ENCODE assay signal across 8 cellular contexts in genomic region chr1:27726173-27726793, GRCh38. TPM values are rescaled to one million over a fixed set of nuclear protein-coding genes. Genes with fewer than 3 reads are reported as not detected.
DNase-seq lines count a peak whose midpoint lies in the region; ATAC-seq, FAIRE-seq and TF ChIP-seq lines count a peak whose summit lies in the region.

No MANE protein-coding gene starts in this region.

- H3K36me3 Mint-ChIP-seq in Calu3 (ENCODE audit: insufficient read depth, unreplicated experiment), result peaks cover 18% of the 10 kb centered on the region
- peaks cover 6 to 11% (median 7%) of the 10 kb centered on the region in 3 donors for H3K36me3 Mint-ChIP-seq in immature natural killer cell

- FAIRE-seq in bronchial epithelial cell (lab: Jason Lieb, UNC), result no peak

- peaks cover 12 to 45% (median 21%) of the 10 kb centered on the region in 6 donors for H3K4me1 ChIP-seq in spleen

- no peak for TF ChIP-seq CTCF in Calu3 (IDR thresholded peaks at IDR 0.05; ENCODE audit: unreplicated experiment)
- no peak for TF ChIP-seq CTCF in bronchial epithelial cell (IDR thresholded peaks at IDR 0.05; ENCODE audit: insufficient read depth, low read length, severe bottlenecking)
- TF ChIP-seq CTCF in spleen (IDR thresholded peaks at IDR 0.05 in 8 of 11, conservative IDR thresholded peaks at IDR 0.05 in 3 of 11), result peak in 1 of 11 experiments; percentile 11

- CTCF ChIA-PET in Calu3 (lab: Charles Lee), result interaction anchor here (0.7 to 1.6 kb wide), 7 partner anchors 11 to 290 kb away, joined by 3 to 15 read pairs (median 6); partner anchors contain the start of genes IFI6, PPP1R8 and STX12

- H3K4me1 Mint-ChIP-seq in Calu3 (ENCODE audit: low read depth, unreplicated experiment) (no peaks in the 10 kb centered on the region), immature natural killer cell (peaks cover 8 to 32% of the 10 kb centered on the region in 2 donors)

- H3K4me3 Mint-ChIP-seq in Calu3 (ENCODE audit: low read depth, unreplicated experiment) (peak overlapping the region; percentile 68), immature natural killer cell (peak overlapping the region; percentile 81 to 94 (median 90))

- H3K27me3 ChIP-seq in bronchial epithelial cell (ENCODE audit: control insufficient read depth, insufficient read depth, low read length), result no peaks in the 10 kb centered on the region
- no peaks in the 10 kb centered on the region for H3K27me3 ChIP-seq in spleen (replicated peaks in 1 of 7)

- H3K27ac Mint-ChIP-seq in Calu3 (ENCODE audit: unreplicated experiment), result no peak overlapping the region
- H3K27ac Mint-ChIP-seq in immature natural killer cell, result peak overlapping the region; percentile 85 to 89 (median 86)

- H3K27ac ChIP-seq in spleen, result peak overlapping the region; percentile 84 to 95 (median 94)

- H3K36me3 ChIP-seq in bronchial epithelial cell (ENCODE audit: control insufficient read depth, insufficient read depth, low read length) (no peaks in the 10 kb centered on the region), spleen (peaks cover 0 to 38% (median 8%) of the 10 kb centered on the region in 6 donors)

- DNase-seq in Calu3 (peak; percentile 43), T-helper 1 cell (peak in 4 of 5 donors; percentile 10 to 44 (median 26)), bronchial epithelial cell (ENCODE audit: low read depth) (peak; percentile 12), immature natural killer cell (no peak), spleen (no peak), NCI-H1694 (lab: John Stamatoyannopoulos, UW) (no peak)

- H3K27me3 Mint-ChIP-seq in Calu3 (ENCODE audit: unreplicated experiment) (no peaks in the 10 kb centered on the region), immature natural killer cell (ENCODE audit: low read depth in 3 of 3) (peaks cover 4 to 7% (median 6%) of the 10 kb centered on the region in 3 donors)

- no TSS peak for BruUV-seq in Calu3 (replicated peaks; lab: Mats Ljungman, UMichigan)

- TF ChIP-seq POLR2A in spleen (IDR thresholded peaks at IDR 0.05), result no peak

- no peaks in the 10 kb centered on the region for H3K9me3 ChIP-seq in spleen

- H3K4me3 ChIP-seq in bronchial epithelial cell (ENCODE audit: low read depth, low read length), result peak overlapping the region; percentile 81
- H3K4me3 ChIP-seq in spleen, result peak overlapping the region; percentile 89 to 98 (median 94)

- WGBS in spleen, 5 donors, result 0 to 1% (median 0%) methylated on average over 23 to 46 of the region's 46 CpGs

- H3K9me3 Mint-ChIP-seq in Calu3 (ENCODE audit: low read depth, unreplicated experiment) (no peaks in the 10 kb centered on the region), immature natural killer cell (no peaks in the 10 kb centered on the region)

- ATAC-seq in GM19467 (IDR thresholded peaks at IDR 0.05; ENCODE audit: unreplicated experiment) (peak; percentile 23), HG03571 (IDR thresholded peaks at IDR 0.05; ENCODE audit: unreplicated experiment) (peak; percentile 18)

- intact Hi-C loops in Calu3 (cut with micrococcal nuclease; ENCODE audit: unreplicated experiment), result loop anchor here (5.0 kb wide), 1 partner anchor 54 kb away; the partner anchor contains the start of gene IFI6
- intact Hi-C loops in spleen (cut with DNase I; ENCODE audit: low total_unique reads), result loop anchor here (5.0 kb wide), 1 partner anchor 54 kb away; the partner anchor contains the start of gene IFI6

RNA-seq across cellular contexts. Expression of gene FAM76A, which starts 0.5 kb away (rescaled TPM):
- 10.7 and 11.5 TPM in 2 replicates for total RNA-seq in Calu3 (2022)
- 12.6 and 14.7 TPM in 2 replicates for total RNA-seq in bronchial epithelial cell
- 1 to 10 TPM; 2.2 to 8.1 (median 7.5) TPM for polyA plus RNA-seq in immature natural killer cell
- total RNA-seq in spleen, result 10 to 100 TPM; 10.1 to 18.2 (median 15.5) TPM
- 1 to 10 TPM; 4.0 to 5.4 (median 4.1) TPM for polyA plus RNA-seq in spleen

RNA-seq across cellular contexts. Expression of gene STX12, which starts 46.7 kb away (rescaled TPM):
- total RNA-seq in Calu3 (2022) (23.4 and 24.2 TPM in 2 replicates), bronchial epithelial cell (29.7 and 36.2 TPM in 2 replicates), spleen (10 to 100 TPM; 45.4 to 88.1 (median 54.0) TPM)
- polyA plus RNA-seq in immature natural killer cell (10 to 100 TPM in 2 of 3 donors, 1 to 10 TPM in 1; 7.9 to 12.9 (median 12.4) TPM), spleen (10 to 100 TPM; 17.7 to 33.2 (median 20.2) TPM)

RNA-seq across cellular contexts. Expression of gene IFI6, which starts 54.3 kb away (rescaled TPM):
- 426 and 1,520 TPM in 2 replicates for total RNA-seq in Calu3 (2022)
- 1.3 and 2.8 TPM in 2 replicates for total RNA-seq in bronchial epithelial cell
- polyA plus RNA-seq in immature natural killer cell, result 100 to 1,000 TPM in 2 of 3 donors, 10 to 100 TPM in 1; 41.3 to 186 (median 177) TPM
- total RNA-seq in spleen, result 10 to 100 TPM; 41.6 to 85.8 (median 48.6) TPM
- 10 to 100 TPM; 50.7 to 85.5 (median 74.7) TPM for polyA plus RNA-seq in spleen

Comparison
In these comparisons a context has a peak if more than half of its experiments do, and no peak if none do; other contexts are left out.
1. DNase-seq: peak in Calu3 (single experiment), T-helper 1 cell (4 of 5) and bronchial epithelial cell (single experiment); none in immature natural killer cell (0 of 3), spleen (single experiment) and NCI-H1694 (single experiment).
2. RNA of gene IFI6, which starts 54.3 kb away (total RNA-seq): 426 to 1,520 TPM in Calu3 and 41.6 to 85.8 TPM in spleen; 1.3 to 2.8 TPM in bronchial epithelial cell; every median in the first group is over 10 times any median in the second.